ENCODE assay signal across 7 cellular contexts in genomic region chr10:45672201-45673073, GRCh38.
DNase-seq lines count a peak whose midpoint lies in the region; ATAC-seq and TF ChIP-seq lines count a peak whose summit lies in the region.

Gene ZFAND4, minus strand, starts transcription at chr10:45672772. Its CDS starts 9,047 bp downstream, at chr10:45663725.

- peak; percentile 67 for TF ChIP-seq POLR2A in GM15510 (IDR thresholded peaks at IDR 0.05; ENCODE audit: borderline replicate concordance, extremely low read depth, insufficient read length)

- ATAC-seq in HG02870 (IDR thresholded peaks at IDR 0.05; ENCODE audit: unreplicated experiment) = peak; percentile 96

- H3K4me3 ChIP-seq in astrocyte of the cerebellum (ENCODE audit: low read depth, low read length) = peak within 1 kb of the TSS; percentile 79
- H3K4me3 ChIP-seq in retinal pigment epithelial cell (ENCODE audit: low read length) = peak within 1 kb of the TSS; percentile 85

- DNase-seq in NCI-H146 treated with DMSO at 0.1 percent for 48 hours (lab: John Stamatoyannopoulos, UW; ENCODE audit: unreplicated experiment) (peak; percentile 90), astrocyte of the cerebellum (ENCODE audit: low read depth) (peak; percentile 90), hippocampal formation (lab: John Stamatoyannopoulos, UW) (peak; percentile 93 to 95), retinal pigment epithelial cell (ENCODE audit: low read depth) (peak; percentile 92)
- DNase-seq in T-helper 2 cell treated with Interferon-gamma antibody and Interleukin-4, amounts not matched to agents 5 μg/mL and 100 μg/mL, for 36 hours (ENCODE audit: low spot score) = peak; percentile 95

- peaks cover 10% of the 10 kb centered on the region for H3K36me3 Mint-ChIP-seq in T-helper 2 cell treated with Interferon-gamma antibody and Interleukin-4, amounts not matched to agents 5 μg/mL and 100 μg/mL, for 36 hours (ENCODE audit: low read depth)

- peaks cover 25% of the 10 kb centered on the region for H3K4me1 Mint-ChIP-seq in T-helper 2 cell treated with Interferon-gamma antibody and Interleukin-4, amounts not matched to agents 5 μg/mL and 100 μg/mL, for 36 hours (ENCODE audit: low read depth)

- peaks cover 7% of the 10 kb centered on the region for H3K9me3 Mint-ChIP-seq in T-helper 2 cell treated with Interferon-gamma antibody and Interleukin-4, amounts not matched to agents 5 μg/mL and 100 μg/mL, for 36 hours

- TF ChIP-seq CTCF in astrocyte of the cerebellum (IDR thresholded peaks at IDR 0.05; ENCODE audit: low read depth, low read length, missing control alignments) = peak; percentile 22
- peak; percentile 36 for TF ChIP-seq CTCF in retinal pigment epithelial cell (conservative IDR thresholded peaks at IDR 0.05; ENCODE audit: low read depth, low read length)

- peak within 1 kb of the TSS; percentile 93 for H3K27ac Mint-ChIP-seq in T-helper 2 cell treated with Interferon-gamma antibody and Interleukin-4, amounts not matched to agents 5 μg/mL and 100 μg/mL, for 36 hours

- H3K27me3 Mint-ChIP-seq in T-helper 2 cell treated with Interferon-gamma antibody and Interleukin-4, amounts not matched to agents 5 μg/mL and 100 μg/mL, for 36 hours (ENCODE audit: low read depth) = no peaks in the 10 kb centered on the region

- H3K4me3 Mint-ChIP-seq in T-helper 2 cell treated with Interferon-gamma antibody and Interleukin-4, amounts not matched to agents 5 μg/mL and 100 μg/mL, for 36 hours = peak within 1 kb of the TSS; percentile 88

- in situ Hi-C loops in astrocyte of the cerebellum (cut with HindIII; ENCODE audit: low sequenced_read_pairs) = loop anchor here (25.0 kb wide), 1 partner anchor 185 kb away; no protein-coding TSS in a partner anchor

Comparison
In these comparisons a context has a peak if more than half of its experiments do, and no peak if none do; other contexts are left out.
1. Peak in every context shown above with its lines: DNase-seq, ATAC-seq and H3K4me3 ChIP-seq.